Comparison of ENCODE assay signal across 18 cellular contexts in genomic region chr1:79603862-79604261, GRCh38.
A peak's percentile ranks its signal among the peaks of the same experiment; 100 is the strongest.
DNase-seq lines count a peak whose midpoint lies in the region; ATAC-seq, FAIRE-seq and TF ChIP-seq lines count a peak whose summit lies in the region.
"Had no signal": no experiment of that assay in that cellular context is flagged by ENCODE, and none has a peak within 500 bp of the region (broad histone marks: within the 10 kb centered on the region; RNA-seq: fewer than 3 reads in every experiment).

No MANE protein-coding gene starts in this region.

- no peak for TF ChIP-seq CTCF in AG04449 (IDR thresholded peaks at IDR 0.05; ENCODE audit: insufficient read depth, low read length, missing control alignments)
- TF ChIP-seq CTCF in HFF-Myc (IDR thresholded peaks at IDR 0.05; ENCODE audit: low read depth, low read length, missing control alignments): no peak
- TF ChIP-seq CTCF in foreskin keratinocyte (conservative IDR thresholded peaks at IDR 0.05): no peak
- TF ChIP-seq CTCF in kidney (IDR thresholded peaks at IDR 0.05; ENCODE audit: borderline replicate concordance, extremely low read depth, insufficient read depth): no peak

- H3K4me3 ChIP-seq in AG04449 (ENCODE audit: low read depth, low read length) (no peak overlapping the region), HFF-Myc (replicated peaks; ENCODE audit: low read depth, low read length) (no peak overlapping the region), kidney (ENCODE audit: low read length in 2 of 2) (no peak overlapping the region)
- H3K4me3 ChIP-seq: testis had no signal

- no peak for ATAC-seq in foreskin keratinocyte

- no peaks in the 10 kb centered on the region for H3K36me3 ChIP-seq in kidney (ENCODE audit: control insufficient read depth in 1 of 2, insufficient read depth in 2 of 2, low read length in 2 of 2)

- intact Hi-C loops in kidney (cut with DNase I): no loop called here

- DNase-seq in AG04449 (ENCODE audit: low read depth, low spot score) (peak; percentile 4), HFF-Myc (ENCODE audit: extremely low read depth, low read depth) (peak; percentile 9), amniotic stem cell (lab: John Stamatoyannopoulos, UW) (peak; percentile 28), foreskin keratinocyte (peak; percentile 9 to 44), kidney (no peak), NCI-H2227 (lab: John Stamatoyannopoulos, UW; ENCODE audit: unreplicated experiment) (no peak), NCI-H524 (lab: John Stamatoyannopoulos, UW) (no peak)
- no peak for DNase-seq in activated CD4-positive, alpha-beta T cell treated with anti-CD3 and anti-CD28 coated beads for 1 hour
- DNase-seq: activated CD4-positive, alpha-beta T cell treated with anti-CD3 and anti-CD28 coated beads, Interleukin-2, amount 10 ng/mL, durations not matched to agents 7 days and 5 days; activated T-cell treated with anti-CD3 and anti-CD28 coated beads, Interleukin-2, amount 50 U/mL, for 48 hours; AML-193; aorta; NCI-H1436; NCI-H510A treated with DMSO at 0.1 percent for 48 hours; stimulated activated CD4-positive, alpha-beta T cell treated with anti-CD3 and anti-CD28 coated beads, Interleukin-15, amount 100 ng/mL, for 24 hours; T-helper 2 cell; testis had no signal

- H3K9ac ChIP-seq in kidney (ENCODE audit: low read length in 2 of 2): no peak overlapping the region

- H3K27me3 ChIP-seq in foreskin keratinocyte: no peaks in the 10 kb centered on the region
- H3K27me3 ChIP-seq: testis had no signal

- H3K27ac ChIP-seq in foreskin keratinocyte (no peak overlapping the region), kidney (ENCODE audit: low read depth in 2 of 2, low read length in 2 of 2) (no peak overlapping the region)
- H3K27ac ChIP-seq: testis had no signal

- H3K9me3 ChIP-seq in kidney (ENCODE audit: control insufficient read depth in 1 of 2, low read length in 2 of 2): peaks cover 0 to 4% of the 10 kb centered on the region in 2 donors
- H3K9me3 ChIP-seq: testis had no signal

- POLR2A ChIA-PET in AG04449 (lab: Yijun Ruan, JAX): no interaction called here

- H3K4me1 ChIP-seq in foreskin keratinocyte (no peaks in the 10 kb centered on the region), kidney (ENCODE audit: control insufficient read depth in 1 of 2, insufficient read depth in 1 of 2, low read depth in 1 of 2, low read length in 2 of 2) (no peaks in the 10 kb centered on the region)
- H3K4me1 ChIP-seq: testis had no signal

- CTCF ChIA-PET in AG04449 (lab: Yijun Ruan, JAX): no interaction called here

- no peak for FAIRE-seq in kidney (lab: Jason Lieb, UNC)
- FAIRE-seq: keratinocyte had no signal

Comparison
In these comparisons a context has a peak if more than half of its experiments do, and no peak if none do; other contexts are left out.
1. DNase-seq: peak in AG04449 (single experiment), HFF-Myc (single experiment), amniotic stem cell (single experiment) and foreskin keratinocyte (2 of 2); none in kidney (single experiment), NCI-H2227 (single experiment), NCI-H524 (0 of 2) and activated CD4-positive, alpha-beta T cell treated with anti-CD3 and anti-CD28 coated beads for 1 hour (single experiment).